ENCODE assay signal across 36 cellular contexts in genomic region chr5:24591426-24591825, GRCh38. TPM values are rescaled to one million over a fixed set of nuclear protein-coding genes. Genes with fewer than 3 reads are reported as not detected.
"Had no signal": no experiment of that assay in that cellular context is flagged by ENCODE, and none has a peak within 500 bp of the region (broad histone marks: within the 10 kb centered on the region; RNA-seq: fewer than 3 reads in every experiment).

No MANE protein-coding gene starts in this region.

- H3K36me3 Mint-ChIP-seq: natural killer cell treated with Interleukin-12 subunit alpha and Interleukin-12 subunit beta and Interleukin-15 and Interleukin-18, amount 100 ng/mL, for 72 hours; stimulated activated memory B cell treated with anti-CD40 and anti-IgM and Interleukin-4, amounts not matched to agents 10 μg/mL and 1 μg/mL and 100 μg/mL, for 72 hours had no signal

- H3K36me3 ChIP-seq: brain microvascular endothelial cell, left lung, lower lobe of right lung, right atrium auricular region, thyroid gland, upper lobe of left lung, vagina, WERI-Rb-1 had no signal

- H3K9me3 Mint-ChIP-seq: activated CD4-positive, alpha-beta memory T cell treated with anti-CD3 and anti-CD28 coated beads, Interleukin-2, amount 10 ng/mL, durations not matched to agents 7 days and 5 days; activated CD4-positive, alpha-beta T cell treated with anti-CD3 and anti-CD28 coated beads, Interleukin-2, amount 10 ng/mL, durations not matched to agents 24 days and 14 days; dendritic cell treated with granulocyte-macrophage colony-stimulating factor and Interleukin-4, amounts not matched to agents 40 ng/mL and 50 ng/mL, for 4 days; endodermal cell; stimulated activated memory B cell treated with anti-CD40 and anti-IgM and Interleukin-4, amounts not matched to agents 10 μg/mL and 1 μg/mL and 100 μg/mL, for 72 hours; stimulated activated naive CD8-positive, alpha-beta T cell treated with anti-CD3 and anti-CD28 coated beads, Interleukin-15, amount 100 ng/mL, for 72 hours had no signal

- H3K27me3 ChIP-seq: brain microvascular endothelial cell, left lung, right atrium auricular region, thyroid gland, upper lobe of left lung, vagina had no signal

- H3K27ac Mint-ChIP-seq: activated CD4-positive, alpha-beta memory T cell treated with anti-CD3 and anti-CD28 coated beads, Interleukin-2, amount 10 ng/mL, durations not matched to agents 7 days and 5 days; activated CD4-positive, alpha-beta T cell treated with anti-CD3 and anti-CD28 coated beads, Interleukin-2, amount 10 ng/mL, durations not matched to agents 24 days and 14 days; activated T-cell treated with anti-CD3 and anti-CD28 coated beads, Interleukin-2, amount 50 U/mL, for 24 hours; activated T-helper 17 cell treated with anti-CD3 and anti-CD28 coated beads, Interleukin-2, amount 50 U/mL, for 72 hours; dendritic cell treated with granulocyte-macrophage colony-stimulating factor and Interleukin-4, amounts not matched to agents 40 ng/mL and 50 ng/mL, for 4 days; endodermal cell; natural killer cell treated with Interleukin-12 subunit alpha and Interleukin-12 subunit beta and Interleukin-15 and Interleukin-18, amount 100 ng/mL, for 72 hours; stimulated activated memory B cell treated with anti-CD40 and anti-IgM and Interleukin-4, amounts not matched to agents 10 μg/mL and 1 μg/mL and 100 μg/mL, for 72 hours; stimulated activated naive CD8-positive, alpha-beta T cell treated with anti-CD3 and anti-CD28 coated beads, Interleukin-15, amount 100 ng/mL, for 72 hours had no signal

- DNase-seq: activated CD4-positive, alpha-beta memory T cell treated with anti-CD3 and anti-CD28 coated beads, Interleukin-2, amount 10 ng/mL, durations not matched to agents 7 days and 5 days; activated CD4-positive, alpha-beta T cell treated with anti-CD3 and anti-CD28 coated beads, Interleukin-2, amount 10 ng/mL, durations not matched to agents 24 days and 14 days; activated CD8-positive, alpha-beta memory T cell treated with anti-CD3 and anti-CD28 coated beads, Interleukin-2, amount 50 U/mL, for 48 hours; activated gamma-delta T cell treated with Interleukin-2 at 50 U/mL for 16 hours; activated naive CD4-positive, alpha-beta T cell treated with anti-CD3 and anti-CD28 coated beads, Interleukin-2, amount 50 U/mL, for 16 hours; activated T-cell treated with anti-CD3 and anti-CD28 coated beads, Interleukin-2, amount 50 U/mL, for 24 hours; amniotic stem cell; brain microvascular endothelial cell; endodermal cell; foreskin fibroblast; head of caudate nucleus; kidney glomerular epithelial cell; left lung; lower lobe of right lung; mesenchymal stem cell; mucosa of descending colon; stimulated activated CD4-positive, alpha-beta T cell treated with anti-CD3 and anti-CD28 coated beads, Interleukin-1b, Interleukin-23, amount 100 ng/mL, for 48 hours; stimulated activated CD4-positive, alpha-beta T cell treated with anti-CD3 and anti-CD28 coated beads, Interleukin-4, amount 100 ng/mL, for 4 hours; stimulated activated CD8-positive, alpha-beta memory T cell treated with anti-CD3 and anti-CD28 coated beads, Interleukin-4, amount 100 ng/mL, for 48 hours; stimulated activated naive CD8-positive, alpha-beta T cell treated with anti-CD3 and anti-CD28 coated beads, Interleukin-15, amount 100 ng/mL, for 72 hours; substantia nigra; T-helper 9 cell; thyroid gland; upper lobe of left lung; WERI-Rb-1 had no signal

- H3K4me3 ChIP-seq: left lung, lower lobe of right lung, mucosa of descending colon, right atrium auricular region, smooth muscle cell, thyroid gland, upper lobe of left lung, vagina had no signal

- H3K27ac ChIP-seq: brain microvascular endothelial cell, left lung, lower lobe of right lung, right atrium auricular region, thyroid gland, upper lobe of left lung, vagina, WERI-Rb-1 had no signal

- H3K4me2 ChIP-seq: smooth muscle cell had no signal

- H3K27me3 Mint-ChIP-seq: activated CD4-positive, alpha-beta memory T cell treated with anti-CD3 and anti-CD28 coated beads, Interleukin-2, amount 10 ng/mL, durations not matched to agents 7 days and 5 days; activated CD4-positive, alpha-beta T cell treated with anti-CD3 and anti-CD28 coated beads, Interleukin-2, amount 10 ng/mL, durations not matched to agents 24 days and 14 days; activated T-cell treated with anti-CD3 and anti-CD28 coated beads, Interleukin-2, amount 50 U/mL, for 24 hours; activated T-helper 17 cell treated with anti-CD3 and anti-CD28 coated beads, Interleukin-2, amount 50 U/mL, for 72 hours; dendritic cell treated with granulocyte-macrophage colony-stimulating factor and Interleukin-4, amounts not matched to agents 40 ng/mL and 50 ng/mL, for 4 days; natural killer cell treated with Interleukin-12 subunit alpha and Interleukin-12 subunit beta and Interleukin-15 and Interleukin-18, amount 100 ng/mL, for 72 hours; stimulated activated memory B cell treated with anti-CD40 and anti-IgM and Interleukin-4, amounts not matched to agents 10 μg/mL and 1 μg/mL and 100 μg/mL, for 72 hours; stimulated activated naive CD8-positive, alpha-beta T cell treated with anti-CD3 and anti-CD28 coated beads, Interleukin-15, amount 100 ng/mL, for 72 hours had no signal

- H3K4me1 Mint-ChIP-seq: activated CD4-positive, alpha-beta memory T cell treated with anti-CD3 and anti-CD28 coated beads, Interleukin-2, amount 10 ng/mL, durations not matched to agents 7 days and 5 days; activated CD4-positive, alpha-beta T cell treated with anti-CD3 and anti-CD28 coated beads, Interleukin-2, amount 10 ng/mL, durations not matched to agents 24 days and 14 days; activated T-helper 17 cell treated with anti-CD3 and anti-CD28 coated beads, Interleukin-2, amount 50 U/mL, for 72 hours; endodermal cell; stimulated activated memory B cell treated with anti-CD40 and anti-IgM and Interleukin-4, amounts not matched to agents 10 μg/mL and 1 μg/mL and 100 μg/mL, for 72 hours; stimulated activated naive CD8-positive, alpha-beta T cell treated with anti-CD3 and anti-CD28 coated beads, Interleukin-15, amount 100 ng/mL, for 72 hours had no signal

- H3K4me1 ChIP-seq: left lung, lower lobe of right lung, right atrium auricular region, thyroid gland, upper lobe of left lung, vagina had no signal

- H3K4me3 Mint-ChIP-seq: activated CD4-positive, alpha-beta memory T cell treated with anti-CD3 and anti-CD28 coated beads, Interleukin-2, amount 10 ng/mL, durations not matched to agents 7 days and 5 days; activated CD4-positive, alpha-beta T cell treated with anti-CD3 and anti-CD28 coated beads, Interleukin-2, amount 10 ng/mL, durations not matched to agents 24 days and 14 days; activated T-cell treated with anti-CD3 and anti-CD28 coated beads, Interleukin-2, amount 50 U/mL, for 24 hours; activated T-helper 17 cell treated with anti-CD3 and anti-CD28 coated beads, Interleukin-2, amount 50 U/mL, for 72 hours; dendritic cell treated with granulocyte-macrophage colony-stimulating factor and Interleukin-4, amounts not matched to agents 40 ng/mL and 50 ng/mL, for 4 days; endodermal cell; natural killer cell treated with Interleukin-12 subunit alpha and Interleukin-12 subunit beta and Interleukin-15 and Interleukin-18, amount 100 ng/mL, for 72 hours; stimulated activated memory B cell treated with anti-CD40 and anti-IgM and Interleukin-4, amounts not matched to agents 10 μg/mL and 1 μg/mL and 100 μg/mL, for 72 hours; stimulated activated naive CD8-positive, alpha-beta T cell treated with anti-CD3 and anti-CD28 coated beads, Interleukin-15, amount 100 ng/mL, for 72 hours had no signal

RNA-seq across cellular contexts. Expression of gene CDH10, which starts 53.4 kb away (rescaled TPM):
- total RNA-seq: activated CD4-positive, alpha-beta memory T cell treated with anti-CD3 and anti-CD28 coated beads, Interleukin-2, amount 10 ng/mL, durations not matched to agents 7 days and 5 days; activated CD4-positive, alpha-beta T cell treated with anti-CD3 and anti-CD28 coated beads, Interleukin-2, amount 10 ng/mL, durations not matched to agents 24 days and 14 days; activated T-helper 17 cell treated with anti-CD3 and anti-CD28 coated beads, Interleukin-2, amount 50 U/mL, for 72 hours; cardiac septum; esophagus mucosa; myocyte; natural killer cell treated with Interleukin-12 subunit alpha and Interleukin-12 subunit beta and Interleukin-15 and Interleukin-18, amount 100 ng/mL, for 72 hours; omental fat pad; thyroid gland had no signal
